Comparison of ENCODE assay signal across 1 cellular context in the genomic region with DNA sequence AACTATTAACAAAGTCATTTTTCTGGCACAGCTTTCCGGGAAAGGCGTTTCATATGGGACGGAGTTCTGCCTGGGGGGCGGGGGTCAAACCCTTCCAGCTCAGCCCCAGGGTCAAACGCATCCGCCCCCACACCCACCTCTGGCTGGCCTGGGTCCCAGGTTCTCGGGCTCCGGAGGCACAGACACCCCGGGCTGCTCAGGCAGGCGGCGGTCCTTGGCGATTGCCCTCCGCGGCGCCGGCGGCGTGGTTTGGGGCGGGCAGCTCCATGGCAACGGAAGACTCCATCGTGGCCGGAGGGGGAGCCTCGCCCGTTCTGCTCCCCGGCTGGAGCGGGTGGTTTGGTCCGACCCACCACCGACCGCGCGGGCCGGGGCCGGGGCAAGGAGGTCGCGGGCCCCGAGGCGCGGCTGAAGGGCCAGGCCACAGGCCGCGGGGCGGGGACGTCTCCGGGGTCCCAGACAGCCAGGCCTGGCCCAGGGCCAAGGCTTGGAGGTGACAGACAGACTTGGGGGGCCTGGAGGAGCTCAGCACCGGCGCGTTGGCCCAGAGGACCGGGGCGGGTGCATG.
TF ChIP-seq lines count a peak whose summit lies in the region.

A gene with protein sequence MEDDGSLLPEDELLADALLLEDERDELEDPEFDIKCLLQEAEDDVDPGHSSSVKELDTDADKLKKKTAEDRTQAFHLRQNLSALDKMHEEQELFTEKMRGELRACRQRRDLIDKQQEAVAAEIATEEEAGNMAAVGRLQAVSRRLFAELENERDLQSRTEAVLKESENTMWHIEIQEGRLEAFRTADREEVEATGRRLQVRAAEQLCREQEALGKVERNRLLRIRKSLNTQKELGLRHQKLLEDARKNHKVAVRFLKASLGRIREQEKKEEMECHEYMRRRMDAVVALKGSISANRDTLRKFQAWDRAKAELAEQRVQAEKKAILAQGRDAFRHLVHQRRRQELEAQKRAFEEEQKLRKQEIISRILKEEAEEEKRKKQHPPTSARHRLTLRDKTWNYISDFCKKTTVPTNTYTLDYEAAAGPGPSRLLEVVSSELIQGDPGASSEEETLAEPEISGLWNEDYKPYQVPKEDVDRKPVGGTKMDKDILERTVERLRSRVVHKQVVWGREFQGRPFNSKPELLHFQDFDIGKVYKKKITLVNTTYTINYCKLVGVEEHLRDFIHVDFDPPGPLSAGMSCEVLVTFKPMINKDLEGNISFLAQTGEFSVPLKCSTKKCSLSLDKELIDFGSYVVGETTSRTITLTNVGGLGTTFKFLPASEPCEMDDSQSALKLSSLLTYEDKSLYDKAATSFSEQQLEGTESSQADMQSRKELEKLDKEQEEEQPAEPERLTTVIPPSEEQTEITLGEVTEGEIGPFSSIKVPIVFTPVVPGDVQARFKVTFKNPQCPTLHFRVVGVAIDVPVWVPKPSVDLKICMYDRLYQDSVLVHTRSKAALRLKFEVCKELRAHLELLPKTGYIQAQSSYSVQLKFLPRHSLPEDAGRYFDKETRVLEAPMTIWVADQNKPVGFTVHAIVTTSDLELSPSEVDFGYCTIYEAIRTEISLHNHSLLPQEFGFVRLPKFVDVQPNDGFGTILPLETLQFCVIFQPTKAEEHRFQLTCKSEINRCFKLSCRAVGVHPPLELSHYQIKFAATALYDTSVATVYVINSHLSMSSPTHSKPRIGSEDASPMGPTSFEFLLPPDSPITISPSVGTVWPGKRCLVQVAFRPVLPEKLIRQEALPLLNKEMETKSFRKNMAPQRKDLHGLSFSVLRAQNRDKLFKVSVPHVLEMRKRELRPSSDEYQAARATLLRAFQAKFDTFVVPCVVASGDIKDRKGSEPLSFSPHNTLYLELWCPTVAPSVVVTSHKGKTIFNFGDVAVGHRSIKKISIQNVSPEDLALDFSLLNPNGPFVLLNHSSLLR (N-terminal part only) (minus strand): TSS at position 223 of the 568 bp plus-strand sequence. CDS start 12,830 bp downstream, outside the sequence.

TF ChIP-seq in K562, 482 proteins besides CTCF, POLR2A, EP300 and RAD21 (continued from another document and continues in another):
- TF ChIP-seq, protein P1, sequence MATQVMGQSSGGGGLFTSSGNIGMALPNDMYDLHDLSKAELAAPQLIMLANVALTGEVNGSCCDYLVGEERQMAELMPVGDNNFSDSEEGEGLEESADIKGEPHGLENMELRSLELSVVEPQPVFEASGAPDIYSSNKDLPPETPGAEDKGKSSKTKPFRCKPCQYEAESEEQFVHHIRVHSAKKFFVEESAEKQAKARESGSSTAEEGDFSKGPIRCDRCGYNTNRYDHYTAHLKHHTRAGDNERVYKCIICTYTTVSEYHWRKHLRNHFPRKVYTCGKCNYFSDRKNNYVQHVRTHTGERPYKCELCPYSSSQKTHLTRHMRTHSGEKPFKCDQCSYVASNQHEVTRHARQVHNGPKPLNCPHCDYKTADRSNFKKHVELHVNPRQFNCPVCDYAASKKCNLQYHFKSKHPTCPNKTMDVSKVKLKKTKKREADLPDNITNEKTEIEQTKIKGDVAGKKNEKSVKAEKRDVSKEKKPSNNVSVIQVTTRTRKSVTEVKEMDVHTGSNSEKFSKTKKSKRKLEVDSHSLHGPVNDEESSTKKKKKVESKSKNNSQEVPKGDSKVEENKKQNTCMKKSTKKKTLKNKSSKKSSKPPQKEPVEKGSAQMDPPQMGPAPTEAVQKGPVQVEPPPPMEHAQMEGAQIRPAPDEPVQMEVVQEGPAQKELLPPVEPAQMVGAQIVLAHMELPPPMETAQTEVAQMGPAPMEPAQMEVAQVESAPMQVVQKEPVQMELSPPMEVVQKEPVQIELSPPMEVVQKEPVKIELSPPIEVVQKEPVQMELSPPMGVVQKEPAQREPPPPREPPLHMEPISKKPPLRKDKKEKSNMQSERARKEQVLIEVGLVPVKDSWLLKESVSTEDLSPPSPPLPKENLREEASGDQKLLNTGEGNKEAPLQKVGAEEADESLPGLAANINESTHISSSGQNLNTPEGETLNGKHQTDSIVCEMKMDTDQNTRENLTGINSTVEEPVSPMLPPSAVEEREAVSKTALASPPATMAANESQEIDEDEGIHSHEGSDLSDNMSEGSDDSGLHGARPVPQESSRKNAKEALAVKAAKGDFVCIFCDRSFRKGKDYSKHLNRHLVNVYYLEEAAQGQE (CRISPR knock-in tag; IDR thresholded peaks at IDR 0.05; ENCODE audit: low read depth): no peak
- TF ChIP-seq EZH2 (IDR thresholded peaks at IDR 0.05; ENCODE audit: borderline replicate concordance, low read depth, low read length) (no peak), CREBBP (IDR thresholded peaks at IDR 0.05; ENCODE audit: low read depth, low read length) (no peak), NCOA4 (IDR thresholded peaks at IDR 0.05; ENCODE audit: partially characterized antibody) (no peak), NR1H2 (CRISPR knock-in tag; IDR thresholded peaks at IDR 0.05) (no peak), FOXK2 (conservative IDR thresholded peaks at IDR 0.05 in 1 of 2, IDR thresholded peaks at IDR 0.05 in 1 of 2; ENCODE audit: low read depth in 2 of 2) (peak in 1 of 2 experiments; percentile 96; a peak in 2 of 4 replicates), ZNF431 (CRISPR knock-in tag; IDR thresholded peaks at IDR 0.05) (no peak), KLF10 (CRISPR knock-in tag; IDR thresholded peaks at IDR 0.05) (no peak), ZNF584 (CRISPR knock-in tag; IDR thresholded peaks at IDR 0.05; ENCODE audit: low read depth) (no peak), POLR3G (IDR thresholded peaks at IDR 0.05; ENCODE audit: extremely low read depth, insufficient read length, insufficient replicate concordance) (no peak), NONO (IDR thresholded peaks at IDR 0.05; ENCODE audit: low read depth in 2 of 2, low read length in 1 of 2) (peak in 1 of 2 experiments; percentile 97; a peak in 2 of 4 replicates), CBX2 (IDR thresholded peaks at IDR 0.05; ENCODE audit: insufficient read depth, low read length, poor library complexity, severe bottlenecking) (no peak), TBL1XR1 (IDR thresholded peaks at IDR 0.05; ENCODE audit: low read length in 2 of 2) (no peak), TEAD1 (CRISPR knock-in tag; IDR thresholded peaks at IDR 0.05) (no peak), SOX6 (IDR thresholded peaks at IDR 0.05) (no peak), RFX1 (IDR thresholded peaks at IDR 0.05) (peak; percentile 88), ZNF780A (CRISPR knock-in tag; IDR thresholded peaks at IDR 0.05) (no peak), BHLHE40 (IDR thresholded peaks at IDR 0.05; ENCODE audit: low read length) (peak; percentile 88), SPI1 (IDR thresholded peaks at IDR 0.05; ENCODE audit: borderline replicate concordance, low read depth, low read length) (no peak), TAF15 (IDR thresholded peaks at IDR 0.05; ENCODE audit: low read depth, low read length) (no peak), JUND (IDR thresholded peaks at IDR 0.05; ENCODE audit: borderline replicate concordance, low read depth, low read length) (peak; percentile 99), JUND (tag; IDR thresholded peaks at IDR 0.05; ENCODE audit: borderline replicate concordance, low read depth, low read length) (no peak), PCBP1 (IDR thresholded peaks at IDR 0.05; ENCODE audit: low read depth, low read length, poor library complexity, severe bottlenecking) (peak; percentile 68), MAZ (CRISPR knock-in tag; conservative IDR thresholded peaks at IDR 0.05 in 1 of 2, IDR thresholded peaks at IDR 0.05 in 1 of 2) (peak; percentile 26 to 46; a peak in 2 of 4 replicates), TOE1 (IDR thresholded peaks at IDR 0.05; ENCODE audit: borderline replicate concordance) (no peak), TOE1 (CRISPR knock-in tag; IDR thresholded peaks at IDR 0.05; ENCODE audit: borderline replicate concordance, low read depth) (no peak), STAG1 (CRISPR knock-in tag; IDR thresholded peaks at IDR 0.05; ENCODE audit: borderline replicate concordance) (peak; percentile 36), TCF7L2 (IDR thresholded peaks at IDR 0.05; ENCODE audit: low read depth, low read length) (peak; percentile 94), U2AF1 (optimal IDR thresholded peaks at IDR 0.05; ENCODE audit: low read depth, low read length) (peak; percentile 42), POLR2G (IDR thresholded peaks at IDR 0.05; ENCODE audit: low read depth, low read length) (peak; percentile 43; the same call in 1 of the 2 replicates)
- TF ChIP-seq, protein P2, sequence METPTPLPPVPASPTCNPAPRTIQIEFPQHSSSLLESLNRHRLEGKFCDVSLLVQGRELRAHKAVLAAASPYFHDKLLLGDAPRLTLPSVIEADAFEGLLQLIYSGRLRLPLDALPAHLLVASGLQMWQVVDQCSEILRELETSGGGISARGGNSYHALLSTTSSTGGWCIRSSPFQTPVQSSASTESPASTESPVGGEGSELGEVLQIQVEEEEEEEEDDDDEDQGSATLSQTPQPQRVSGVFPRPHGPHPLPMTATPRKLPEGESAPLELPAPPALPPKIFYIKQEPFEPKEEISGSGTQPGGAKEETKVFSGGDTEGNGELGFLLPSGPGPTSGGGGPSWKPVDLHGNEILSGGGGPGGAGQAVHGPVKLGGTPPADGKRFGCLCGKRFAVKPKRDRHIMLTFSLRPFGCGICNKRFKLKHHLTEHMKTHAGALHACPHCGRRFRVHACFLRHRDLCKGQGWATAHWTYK (CRISPR knock-in tag; IDR thresholded peaks at IDR 0.05): no peak
- TF ChIP-seq, protein P3, sequence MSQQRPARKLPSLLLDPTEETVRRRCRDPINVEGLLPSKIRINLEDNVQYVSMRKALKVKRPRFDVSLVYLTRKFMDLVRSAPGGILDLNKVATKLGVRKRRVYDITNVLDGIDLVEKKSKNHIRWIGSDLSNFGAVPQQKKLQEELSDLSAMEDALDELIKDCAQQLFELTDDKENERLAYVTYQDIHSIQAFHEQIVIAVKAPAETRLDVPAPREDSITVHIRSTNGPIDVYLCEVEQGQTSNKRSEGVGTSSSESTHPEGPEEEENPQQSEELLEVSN (IDR thresholded peaks at IDR 0.05; ENCODE audit: borderline replicate concordance in 1 of 2, extremely low read depth in 1 of 2, insufficient read depth in 1 of 2, insufficient read length in 1 of 2, low read depth in 1 of 2, low read length in 1 of 2, poor library complexity in 1 of 2, severe bottlenecking in 1 of 2): no peak
- TF ChIP-seq, protein P4, sequence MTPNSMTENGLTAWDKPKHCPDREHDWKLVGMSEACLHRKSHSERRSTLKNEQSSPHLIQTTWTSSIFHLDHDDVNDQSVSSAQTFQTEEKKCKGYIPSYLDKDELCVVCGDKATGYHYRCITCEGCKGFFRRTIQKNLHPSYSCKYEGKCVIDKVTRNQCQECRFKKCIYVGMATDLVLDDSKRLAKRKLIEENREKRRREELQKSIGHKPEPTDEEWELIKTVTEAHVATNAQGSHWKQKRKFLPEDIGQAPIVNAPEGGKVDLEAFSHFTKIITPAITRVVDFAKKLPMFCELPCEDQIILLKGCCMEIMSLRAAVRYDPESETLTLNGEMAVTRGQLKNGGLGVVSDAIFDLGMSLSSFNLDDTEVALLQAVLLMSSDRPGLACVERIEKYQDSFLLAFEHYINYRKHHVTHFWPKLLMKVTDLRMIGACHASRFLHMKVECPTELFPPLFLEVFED (CRISPR knock-in tag; conservative IDR thresholded peaks at IDR 0.05): no peak
- TF ChIP-seq, protein P5, sequence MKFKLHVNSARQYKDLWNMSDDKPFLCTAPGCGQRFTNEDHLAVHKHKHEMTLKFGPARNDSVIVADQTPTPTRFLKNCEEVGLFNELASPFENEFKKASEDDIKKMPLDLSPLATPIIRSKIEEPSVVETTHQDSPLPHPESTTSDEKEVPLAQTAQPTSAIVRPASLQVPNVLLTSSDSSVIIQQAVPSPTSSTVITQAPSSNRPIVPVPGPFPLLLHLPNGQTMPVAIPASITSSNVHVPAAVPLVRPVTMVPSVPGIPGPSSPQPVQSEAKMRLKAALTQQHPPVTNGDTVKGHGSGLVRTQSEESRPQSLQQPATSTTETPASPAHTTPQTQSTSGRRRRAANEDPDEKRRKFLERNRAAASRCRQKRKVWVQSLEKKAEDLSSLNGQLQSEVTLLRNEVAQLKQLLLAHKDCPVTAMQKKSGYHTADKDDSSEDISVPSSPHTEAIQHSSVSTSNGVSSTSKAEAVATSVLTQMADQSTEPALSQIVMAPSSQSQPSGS (CRISPR knock-in tag; IDR thresholded peaks at IDR 0.05): no peak
- TF ChIP-seq, protein P6, sequence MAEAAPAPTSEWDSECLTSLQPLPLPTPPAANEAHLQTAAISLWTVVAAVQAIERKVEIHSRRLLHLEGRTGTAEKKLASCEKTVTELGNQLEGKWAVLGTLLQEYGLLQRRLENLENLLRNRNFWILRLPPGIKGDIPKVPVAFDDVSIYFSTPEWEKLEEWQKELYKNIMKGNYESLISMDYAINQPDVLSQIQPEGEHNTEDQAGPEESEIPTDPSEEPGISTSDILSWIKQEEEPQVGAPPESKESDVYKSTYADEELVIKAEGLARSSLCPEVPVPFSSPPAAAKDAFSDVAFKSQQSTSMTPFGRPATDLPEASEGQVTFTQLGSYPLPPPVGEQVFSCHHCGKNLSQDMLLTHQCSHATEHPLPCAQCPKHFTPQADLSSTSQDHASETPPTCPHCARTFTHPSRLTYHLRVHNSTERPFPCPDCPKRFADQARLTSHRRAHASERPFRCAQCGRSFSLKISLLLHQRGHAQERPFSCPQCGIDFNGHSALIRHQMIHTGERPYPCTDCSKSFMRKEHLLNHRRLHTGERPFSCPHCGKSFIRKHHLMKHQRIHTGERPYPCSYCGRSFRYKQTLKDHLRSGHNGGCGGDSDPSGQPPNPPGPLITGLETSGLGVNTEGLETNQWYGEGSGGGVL (CRISPR knock-in tag; IDR thresholded peaks at IDR 0.05): no peak
- TF ChIP-seq, protein P7, sequence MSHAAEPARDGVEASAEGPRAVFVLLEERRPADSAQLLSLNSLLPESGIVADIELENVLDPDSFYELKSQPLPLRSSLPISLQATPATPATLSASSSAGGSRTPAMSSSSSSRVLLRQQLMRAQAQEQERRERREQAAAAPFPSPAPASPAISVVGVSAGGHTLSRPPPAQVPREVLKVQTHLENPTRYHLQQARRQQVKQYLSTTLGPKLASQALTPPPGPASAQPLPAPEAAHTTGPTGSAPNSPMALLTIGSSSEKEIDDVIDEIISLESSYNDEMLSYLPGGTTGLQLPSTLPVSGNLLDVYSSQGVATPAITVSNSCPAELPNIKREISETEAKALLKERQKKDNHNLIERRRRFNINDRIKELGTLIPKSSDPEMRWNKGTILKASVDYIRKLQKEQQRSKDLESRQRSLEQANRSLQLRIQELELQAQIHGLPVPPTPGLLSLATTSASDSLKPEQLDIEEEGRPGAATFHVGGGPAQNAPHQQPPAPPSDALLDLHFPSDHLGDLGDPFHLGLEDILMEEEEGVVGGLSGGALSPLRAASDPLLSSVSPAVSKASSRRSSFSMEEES (CRISPR knock-in tag; IDR thresholded peaks at IDR 0.05): no peak
- TF ChIP-seq, protein P8, sequence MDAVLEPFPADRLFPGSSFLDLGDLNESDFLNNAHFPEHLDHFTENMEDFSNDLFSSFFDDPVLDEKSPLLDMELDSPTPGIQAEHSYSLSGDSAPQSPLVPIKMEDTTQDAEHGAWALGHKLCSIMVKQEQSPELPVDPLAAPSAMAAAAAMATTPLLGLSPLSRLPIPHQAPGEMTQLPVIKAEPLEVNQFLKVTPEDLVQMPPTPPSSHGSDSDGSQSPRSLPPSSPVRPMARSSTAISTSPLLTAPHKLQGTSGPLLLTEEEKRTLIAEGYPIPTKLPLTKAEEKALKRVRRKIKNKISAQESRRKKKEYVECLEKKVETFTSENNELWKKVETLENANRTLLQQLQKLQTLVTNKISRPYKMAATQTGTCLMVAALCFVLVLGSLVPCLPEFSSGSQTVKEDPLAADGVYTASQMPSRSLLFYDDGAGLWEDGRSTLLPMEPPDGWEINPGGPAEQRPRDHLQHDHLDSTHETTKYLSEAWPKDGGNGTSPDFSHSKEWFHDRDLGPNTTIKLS (IDR thresholded peaks at IDR 0.05; ENCODE audit: borderline replicate concordance, low read depth): no peak
